1 cellular context compared by ENCODE assay signal in the genomic region with DNA sequence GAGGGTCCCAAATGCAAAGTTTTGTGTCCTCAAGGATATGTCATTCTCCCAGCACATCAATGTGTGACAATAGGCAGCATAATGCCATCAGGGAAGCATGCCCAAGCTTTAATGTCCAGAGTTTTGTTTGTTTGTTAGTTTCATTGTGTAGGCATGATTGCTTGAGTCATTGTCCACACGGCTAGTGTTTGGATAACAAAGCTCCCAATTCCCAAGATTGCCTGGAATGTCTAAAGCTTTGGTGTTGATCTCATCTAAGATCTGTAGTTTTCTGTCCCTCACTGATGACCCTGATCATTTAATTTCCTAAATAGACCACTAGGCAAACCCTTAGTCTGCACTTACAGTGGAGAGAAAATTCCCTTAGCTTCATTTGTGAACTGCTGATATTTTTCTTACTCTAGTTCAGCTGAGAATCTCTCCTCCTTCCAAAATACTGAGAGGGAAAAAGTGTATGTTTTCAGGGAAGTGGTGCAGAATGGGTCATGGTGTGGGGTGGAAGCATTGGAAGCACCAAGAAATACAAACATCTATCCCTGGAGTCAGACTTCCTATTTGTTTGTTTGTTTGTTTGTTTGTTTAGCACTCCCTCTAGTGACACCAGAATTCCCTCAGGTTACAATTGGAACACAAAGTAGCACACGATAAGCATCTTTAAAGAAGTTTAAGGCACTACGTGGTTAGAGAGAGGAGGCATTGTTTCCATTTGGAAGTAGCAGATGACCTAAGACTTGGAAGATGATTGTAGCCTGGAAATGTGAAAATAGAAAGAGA.
TF ChIP-seq lines count a peak whose summit lies in the region.

No MANE protein-coding gene starts in this region.

TF ChIP-seq in HCT116, 20 proteins besides CTCF, POLR2A, EP300 and RAD21 (continued from another document):
- TF ChIP-seq, protein P1, sequence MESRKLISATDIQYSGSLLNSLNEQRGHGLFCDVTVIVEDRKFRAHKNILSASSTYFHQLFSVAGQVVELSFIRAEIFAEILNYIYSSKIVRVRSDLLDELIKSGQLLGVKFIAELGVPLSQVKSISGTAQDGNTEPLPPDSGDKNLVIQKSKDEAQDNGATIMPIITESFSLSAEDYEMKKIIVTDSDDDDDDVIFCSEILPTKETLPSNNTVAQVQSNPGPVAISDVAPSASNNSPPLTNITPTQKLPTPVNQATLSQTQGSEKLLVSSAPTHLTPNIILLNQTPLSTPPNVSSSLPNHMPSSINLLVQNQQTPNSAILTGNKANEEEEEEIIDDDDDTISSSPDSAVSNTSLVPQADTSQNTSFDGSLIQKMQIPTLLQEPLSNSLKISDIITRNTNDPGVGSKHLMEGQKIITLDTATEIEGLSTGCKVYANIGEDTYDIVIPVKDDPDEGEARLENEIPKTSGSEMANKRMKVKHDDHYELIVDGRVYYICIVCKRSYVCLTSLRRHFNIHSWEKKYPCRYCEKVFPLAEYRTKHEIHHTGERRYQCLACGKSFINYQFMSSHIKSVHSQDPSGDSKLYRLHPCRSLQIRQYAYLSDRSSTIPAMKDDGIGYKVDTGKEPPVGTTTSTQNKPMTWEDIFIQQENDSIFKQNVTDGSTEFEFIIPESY (IDR thresholded peaks at IDR 0.05; ENCODE audit: extremely low read depth, insufficient replicate concordance, low read length) = no peak
- TF ChIP-seq, protein P2, sequence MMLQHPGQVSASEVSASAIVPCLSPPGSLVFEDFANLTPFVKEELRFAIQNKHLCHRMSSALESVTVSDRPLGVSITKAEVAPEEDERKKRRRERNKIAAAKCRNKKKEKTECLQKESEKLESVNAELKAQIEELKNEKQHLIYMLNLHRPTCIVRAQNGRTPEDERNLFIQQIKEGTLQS (IDR thresholded peaks at IDR 0.05) = no peak
- no peak for TF ChIP-seq SRF (IDR thresholded peaks at IDR 0.05; ENCODE audit: low read depth)
- no peak for TF ChIP-seq EGR1 (IDR thresholded peaks at IDR 0.05; ENCODE audit: low read depth)
- TF ChIP-seq ELF1 (IDR thresholded peaks at IDR 0.05; ENCODE audit: borderline replicate concordance, low read depth) = no peak
- TF ChIP-seq ZNF274 (IDR thresholded peaks at IDR 0.05; ENCODE audit: low read depth, low read length) = no peak
- TF ChIP-seq JUND (IDR thresholded peaks at IDR 0.05) = no peak
- TF ChIP-seq YY1 (IDR thresholded peaks at IDR 0.05; ENCODE audit: extremely low read depth, insufficient replicate concordance, low read depth, low read length) = no peak
- TF ChIP-seq ZFX (IDR thresholded peaks at IDR 0.05) = no peak
- no peak for TF ChIP-seq SP1 (IDR thresholded peaks at IDR 0.05; ENCODE audit: low read depth)
- TF ChIP-seq, protein P3, sequence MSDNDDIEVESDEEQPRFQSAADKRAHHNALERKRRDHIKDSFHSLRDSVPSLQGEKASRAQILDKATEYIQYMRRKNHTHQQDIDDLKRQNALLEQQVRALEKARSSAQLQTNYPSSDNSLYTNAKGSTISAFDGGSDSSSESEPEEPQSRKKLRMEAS (IDR thresholded peaks at IDR 0.05) = no peak
- no peak for TF ChIP-seq POLR2AphosphoS5 (IDR thresholded peaks at IDR 0.05; ENCODE audit: low read depth, low read length)
- TF ChIP-seq SIN3A (IDR thresholded peaks at IDR 0.05; ENCODE audit: low read depth) = no peak
- TF ChIP-seq CEBPB (IDR thresholded peaks at IDR 0.05; ENCODE audit: low read depth) = no peak
